13 cellular contexts compared by ENCODE assay signal in the genomic region with DNA sequence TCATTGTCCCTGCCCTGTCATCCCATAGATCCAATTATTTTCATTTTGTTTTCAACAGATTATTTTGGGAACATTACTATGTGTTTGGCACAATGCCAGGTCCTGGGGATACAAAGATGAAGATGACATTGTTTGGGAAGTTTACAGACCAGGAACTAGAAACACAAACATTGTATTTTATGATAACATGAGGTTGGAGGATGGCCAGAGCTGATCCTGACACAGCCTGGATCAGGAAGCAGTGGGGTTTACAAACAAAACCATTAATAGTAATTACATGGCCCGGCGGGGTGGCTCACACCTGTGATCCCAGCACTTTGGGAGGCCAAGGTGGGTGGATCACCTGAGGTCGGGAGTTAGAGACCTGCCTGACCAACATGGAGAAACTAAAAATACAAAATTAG. TPM values are rescaled to one million over a fixed set of nuclear protein-coding genes. Genes with fewer than 3 reads are reported as not detected.
DNase-seq lines count a peak whose midpoint lies in the region; ATAC-seq, FAIRE-seq and TF ChIP-seq lines count a peak whose summit lies in the region.
"Had no signal": no experiment of that assay in that cellular context is flagged by ENCODE, and none has a peak within 500 bp of the region (broad histone marks: within the 10 kb centered on the region; RNA-seq: fewer than 3 reads in every experiment).

No MANE protein-coding gene starts in this region.

- H4K20me1 ChIP-seq in HepG2 (ENCODE audit: insufficient read depth, low read length), result no peaks in the 10 kb centered on the region

- FAIRE-seq in HepG2 (lab: Jason Lieb, UNC), result no peak
- FAIRE-seq: pancreas had no signal

- no peak for TF ChIP-seq POLR2A in HepG2 (IDR thresholded peaks at IDR 0.05; ENCODE audit: insufficient read depth in 1 of 2, low read depth in 2 of 2, low read length in 2 of 2)

- TF ChIP-seq RAD21 in HepG2 (CRISPR knock-in tag; IDR thresholded peaks at IDR 0.05), result no peak

- CTCF ChIA-PET in HepG2 (lab: Yijun Ruan, JAX; ENCODE audit: low intra/inter-chr PET ratio, low total read pairs), result no interaction called here

- BruUV-seq in HepG2 (replicated peaks; lab: Mats Ljungman, UMichigan), result no TSS peak

- no peak overlapping the region for H3K4me3 ChIP-seq in HepG2 (replicated peaks in 1 of 3; ENCODE audit: insufficient read depth in 1 of 3, low read depth in 2 of 3, low read length in 3 of 3)
- no peak overlapping the region for H3K4me3 ChIP-seq in lower lobe of right lung
- H3K4me3 ChIP-seq: MG63, pancreas had no signal

- in situ Hi-C loops in HepG2 (cut with HindIII; ENCODE audit: extremely low pct_ligation_motif_present, low pct_unique_long_range_greater_than_20kb), result no loop called here

- H3K9ac ChIP-seq in HepG2 (ENCODE audit: insufficient read depth, low read depth, low read length), result peak overlapping the region; percentile 44; the same call in 1 of the 2 replicates

- no peaks in the 10 kb centered on the region for H3K27me3 ChIP-seq in HepG2 (ENCODE audit: control insufficient read depth in 1 of 2, insufficient read depth in 2 of 2, low read length in 2 of 2)
- H3K27me3 ChIP-seq in lower lobe of right lung (ENCODE audit: low read depth), result no peaks in the 10 kb centered on the region
- H3K27me3 ChIP-seq: MG63, pancreas had no signal

- peak in 1 of 2 experiments; percentile 41; a peak in 1 of 4 replicates for TF ChIP-seq EP300 in HepG2 (IDR thresholded peaks at IDR 0.05; ENCODE audit: low read depth in 2 of 2, low read length in 2 of 2)
- TF ChIP-seq EP300 in HepG2 (CRISPR knock-in tag; IDR thresholded peaks at IDR 0.05; ENCODE audit: borderline replicate concordance), result no peak

- 29% methylated on average over 3 of the region's 3 CpGs for WGBS in HepG2 (ENCODE audit: low lambda C conversion rate)

- no peaks in the 10 kb centered on the region for H3K36me3 ChIP-seq in HepG2 (replicated peaks in 1 of 2; ENCODE audit: control insufficient read depth in 1 of 2, insufficient read depth in 2 of 2, low read length in 2 of 2)
- no peaks in the 10 kb centered on the region for H3K36me3 ChIP-seq in lower lobe of right lung
- H3K36me3 ChIP-seq: MG63, pancreas had no signal

- TF ChIP-seq CTCF in HepG2 (CRISPR knock-in tag; IDR thresholded peaks at IDR 0.05) (no peak), lower lobe of right lung (IDR thresholded peaks at IDR 0.05) (no peak)

- no peaks in the 10 kb centered on the region for H3K79me2 ChIP-seq in HepG2 (ENCODE audit: insufficient read depth, low read length)

- ATAC-seq in HepG2 (peak; percentile 23; the same call in 1 of the 3 replicates), HG03039 (IDR thresholded peaks at IDR 0.05; ENCODE audit: unreplicated experiment) (no peak), HG02938 (IDR thresholded peaks at IDR 0.05; ENCODE audit: unreplicated experiment) (no peak), HG03378 (IDR thresholded peaks at IDR 0.05; ENCODE audit: unreplicated experiment) (no peak), lower lobe of right lung (no peak)
- ATAC-seq: activated CD8-positive, alpha-beta T cell treated with anti-CD3 and anti-CD28 coated beads, Interleukin-2, amount 10 ng/mL, durations not matched to agents 7 days and 5 days had no signal

- H3K4me2 ChIP-seq in HepG2 (ENCODE audit: low read depth, low read length), result peak overlapping the region; percentile 56

- H3K4me1 ChIP-seq in HepG2 (ENCODE audit: insufficient read depth, low read length), result peaks cover 55% of the 10 kb centered on the region
- H3K4me1 ChIP-seq in lower lobe of right lung, result no peaks in the 10 kb centered on the region
- H3K4me1 ChIP-seq: pancreas had no signal

- intact Hi-C loops in HepG2 (cut with micrococcal nuclease; ENCODE audit: unreplicated experiment) (loop anchor here (1.0 to 2.0 kb wide), 4 partner anchors 14 to 69 kb away; a partner anchor contains a TSS), lower lobe of right lung (cut with DNase I) (no loop called here)

- DNase-seq in COR-L47 (lab: John Stamatoyannopoulos, UW) (peak; percentile 96), NCI-H1930 (lab: John Stamatoyannopoulos, UW) (peak; percentile 51 to 68), amygdala (lab: John Stamatoyannopoulos, UW) (peak in 32 of 56 donors; percentile 6 to 78 (median 30)), HepG2 (ENCODE audit: low spot score) (peak; percentile 68), lower lobe of right lung (no peak)
- DNase-seq: activated CD8-positive, alpha-beta T cell treated with anti-CD3 and anti-CD28 coated beads, Interleukin-2, amount 10 ng/mL, durations not matched to agents 7 days and 5 days; activated effector memory CD4-positive, alpha-beta T cell treated with anti-CD3 and anti-CD28 coated beads, Interleukin-2, amount 50 U/mL, for 16 hours; pancreas had no signal

- H3K9me3 ChIP-seq in HepG2 (ENCODE audit: low read length) (no peaks in the 10 kb centered on the region), lower lobe of right lung (no peaks in the 10 kb centered on the region)
- H3K9me3 ChIP-seq: MG63, pancreas had no signal

- POLR2A ChIA-PET in HepG2 (lab: Yijun Ruan, JAX), result interaction anchor here (0.6 to 3.1 kb wide), 4 partner anchors 12 to 33 kb away, joined by 3 to 19 read pairs (median 6); a partner anchor contains a TSS

- no peak overlapping the region for H2AFZ ChIP-seq in HepG2 (ENCODE audit: low read length)

- H3K27ac ChIP-seq in HepG2 (ENCODE audit: extremely low read length, insufficient read depth, low read length) (peak overlapping the region; percentile 78), lower lobe of right lung (no peak overlapping the region)

RNA-seq across cellular contexts. Expression of a gene that starts 29.9 kb away (rescaled TPM):
- total RNA-seq in HepG2 (2016; rRNA removed; fragmentation: Illumina TruSeq; extraction: Trizol) (not detected in 2 replicates), lower lobe of right lung (not detected)
- total RNA-seq in HepG2 (2016; cell fraction: cytosol; rRNA removed; fragmentation: Illumina TruSeq; extraction: Trizol; ENCODE audit: low read depth), result not detected in 2 replicates
- total RNA-seq in HepG2 (2016; cell fraction: insoluble cytoplasmic fraction; rRNA removed; fragmentation: Illumina TruSeq; extraction: Trizol), result not detected in 2 replicates
- not detected in 2 replicates for total RNA-seq in HepG2 (2016; cell fraction: membrane; rRNA removed; fragmentation: Illumina TruSeq; extraction: Trizol)
- total RNA-seq in HepG2 (2016; cell fraction: nucleus; rRNA removed; fragmentation: Illumina TruSeq; extraction: Trizol), result not detected in 2 replicates
- not detected in 2 replicates for polyA plus RNA-seq in HepG2 (2011; rRNA removed)
- polyA plus RNA-seq in HepG2 (2011; cell fraction: cytosol; rRNA removed), result not detected in 2 replicates
- polyA plus RNA-seq in HepG2 (2011; cell fraction: nucleus; rRNA removed), result 0.31 TPM in 1 of 2 replicates, not detected in the other
- polyA plus RNA-seq in HepG2 (2012), result 0.27 TPM in 1 of 2 replicates, not detected in the other
- polyA plus RNA-seq in HepG2 (2016; cell fraction: cytosol; fragmentation: Illumina TruSeq; extraction: Trizol; ENCODE audit: low read depth), result not detected in 2 replicates
- not detected in 2 replicates for polyA plus RNA-seq in HepG2 (2016; cell fraction: insoluble cytoplasmic fraction; fragmentation: Illumina TruSeq; extraction: Trizol; ENCODE audit: low read depth)
- polyA plus RNA-seq in HepG2 (2016; cell fraction: membrane; fragmentation: Illumina TruSeq; extraction: Trizol; ENCODE audit: low read depth), result not detected in 2 replicates
- polyA plus RNA-seq in HepG2 (2016; cell fraction: nucleus; fragmentation: Illumina TruSeq; extraction: Trizol; ENCODE audit: insufficient read depth, low read depth), result not detected in 2 replicates
- not detected in 2 replicates for polyA minus RNA-seq in HepG2 (2011; rRNA and poly(A)+ RNA removed; ENCODE audit: low replicate concordance)
- polyA minus RNA-seq in HepG2 (2011; cell fraction: cytosol; rRNA and poly(A)+ RNA removed), result not detected in 2 replicates
- not detected in 2 replicates for polyA minus RNA-seq in HepG2 (2011; cell fraction: nucleus; rRNA and poly(A)+ RNA removed)
- total RNA-seq: activated CD8-positive, alpha-beta T cell treated with anti-CD3 and anti-CD28 coated beads, Interleukin-2, amount 10 ng/mL, durations not matched to agents 7 days and 5 days; mononuclear cell; pancreas had no signal
- polyA plus RNA-seq: pancreas had no signal

RNA-seq across cellular contexts. Expression of a gene that starts 32.2 kb away (rescaled TPM):
- total RNA-seq in HepG2 (2016; rRNA removed; fragmentation: Illumina TruSeq; extraction: Trizol) (125 and 177 TPM in 2 replicates), lower lobe of right lung (125 TPM)
- 15.4 and 16.0 TPM in 2 replicates for total RNA-seq in HepG2 (2016; cell fraction: cytosol; rRNA removed; fragmentation: Illumina TruSeq; extraction: Trizol; ENCODE audit: low read depth)
- total RNA-seq in HepG2 (2016; cell fraction: insoluble cytoplasmic fraction; rRNA removed; fragmentation: Illumina TruSeq; extraction: Trizol), result 126 and 179 TPM in 2 replicates
- 26.0 and 30.3 TPM in 2 replicates for total RNA-seq in HepG2 (2016; cell fraction: membrane; rRNA removed; fragmentation: Illumina TruSeq; extraction: Trizol)
- 64.4 and 68.5 TPM in 2 replicates for total RNA-seq in HepG2 (2016; cell fraction: nucleus; rRNA removed; fragmentation: Illumina TruSeq; extraction: Trizol)
- 90.5 and 106 TPM in 2 replicates for polyA plus RNA-seq in HepG2 (2011; rRNA removed)
- polyA plus RNA-seq in HepG2 (2011; cell fraction: cytosol; rRNA removed), result 74.5 and 100 TPM in 2 replicates
- 37.3 and 46.1 TPM in 2 replicates for polyA plus RNA-seq in HepG2 (2011; cell fraction: nucleus; rRNA removed)
- polyA plus RNA-seq in HepG2 (2012), result 128 and 190 TPM in 2 replicates
- 10.5 and 11.8 TPM in 2 replicates for polyA plus RNA-seq in HepG2 (2016; cell fraction: cytosol; fragmentation: Illumina TruSeq; extraction: Trizol; ENCODE audit: low read depth)
- polyA plus RNA-seq in HepG2 (2016; cell fraction: insoluble cytoplasmic fraction; fragmentation: Illumina TruSeq; extraction: Trizol; ENCODE audit: low read depth), result 153 and 156 TPM in 2 replicates
- 17.8 and 21.9 TPM in 2 replicates for polyA plus RNA-seq in HepG2 (2016; cell fraction: membrane; fragmentation: Illumina TruSeq; extraction: Trizol; ENCODE audit: low read depth)
- 62.6 and 62.9 TPM in 2 replicates for polyA plus RNA-seq in HepG2 (2016; cell fraction: nucleus; fragmentation: Illumina TruSeq; extraction: Trizol; ENCODE audit: insufficient read depth, low read depth)
- 16.6 and 36.0 TPM in 2 replicates for polyA minus RNA-seq in HepG2 (2011; rRNA and poly(A)+ RNA removed; ENCODE audit: low replicate concordance)
- polyA minus RNA-seq in HepG2 (2011; cell fraction: cytosol; rRNA and poly(A)+ RNA removed), result 59.6 and 67.2 TPM in 2 replicates
- 98.4 and 124 TPM in 2 replicates for polyA minus RNA-seq in HepG2 (2011; cell fraction: nucleus; rRNA and poly(A)+ RNA removed)

RNA-seq across cellular contexts. Expression of a gene that starts 32.9 kb away (rescaled TPM):
- total RNA-seq in HepG2 (2016; rRNA removed; fragmentation: Illumina TruSeq; extraction: Trizol) (9.9 and 32.4 TPM in 2 replicates), lower lobe of right lung (38.5 TPM)
- 5.2 and 5.9 TPM in 2 replicates for total RNA-seq in HepG2 (2016; cell fraction: cytosol; rRNA removed; fragmentation: Illumina TruSeq; extraction: Trizol; ENCODE audit: low read depth)
- 10.8 and 29.3 TPM in 2 replicates for total RNA-seq in HepG2 (2016; cell fraction: insoluble cytoplasmic fraction; rRNA removed; fragmentation: Illumina TruSeq; extraction: Trizol)
- total RNA-seq in HepG2 (2016; cell fraction: membrane; rRNA removed; fragmentation: Illumina TruSeq; extraction: Trizol), result 21.9 and 22.0 TPM in 2 replicates
- total RNA-seq in HepG2 (2016; cell fraction: nucleus; rRNA removed; fragmentation: Illumina TruSeq; extraction: Trizol), result 16.5 and 17.7 TPM in 2 replicates
- polyA plus RNA-seq in HepG2 (2011; rRNA removed), result 84.0 and 95.5 TPM in 2 replicates
- 88.8 and 113 TPM in 2 replicates for polyA plus RNA-seq in HepG2 (2011; cell fraction: cytosol; rRNA removed)
- 38.4 and 46.2 TPM in 2 replicates for polyA plus RNA-seq in HepG2 (2011; cell fraction: nucleus; rRNA removed)
- polyA plus RNA-seq in HepG2 (2012), result 78.4 and 108 TPM in 2 replicates
- 28.6 and 35.0 TPM in 2 replicates for polyA plus RNA-seq in HepG2 (2016; cell fraction: cytosol; fragmentation: Illumina TruSeq; extraction: Trizol; ENCODE audit: low read depth)
- 102 and 112 TPM in 2 replicates for polyA plus RNA-seq in HepG2 (2016; cell fraction: insoluble cytoplasmic fraction; fragmentation: Illumina TruSeq; extraction: Trizol; ENCODE audit: low read depth)
- 43.5 and 45.2 TPM in 2 replicates for polyA plus RNA-seq in HepG2 (2016; cell fraction: membrane; fragmentation: Illumina TruSeq; extraction: Trizol; ENCODE audit: low read depth)
- polyA plus RNA-seq in HepG2 (2016; cell fraction: nucleus; fragmentation: Illumina TruSeq; extraction: Trizol; ENCODE audit: insufficient read depth, low read depth), result 50.5 and 56.3 TPM in 2 replicates
- polyA minus RNA-seq in HepG2 (2011; rRNA and poly(A)+ RNA removed; ENCODE audit: low replicate concordance), result 32.0 and 89.7 TPM in 2 replicates
- 39.3 and 42.6 TPM in 2 replicates for polyA minus RNA-seq in HepG2 (2011; cell fraction: cytosol; rRNA and poly(A)+ RNA removed)
- 66.9 and 70.4 TPM in 2 replicates for polyA minus RNA-seq in HepG2 (2011; cell fraction: nucleus; rRNA and poly(A)+ RNA removed)
